In genomic region chr7:100604976-100605911, GRCh38 we compare ENCODE assay signal across 8 cellular contexts. TPM values are rescaled to one million over a fixed set of nuclear protein-coding genes. Genes with fewer than 3 reads are reported as not detected.
DNase-seq lines count a peak whose midpoint lies in the region; ATAC-seq and TF ChIP-seq lines count a peak whose summit lies in the region.

No MANE protein-coding gene starts in this region.

- no peaks in the 10 kb centered on the region for H3K36me3 Mint-ChIP-seq in activated T-helper 2 cell treated with anti-CD3 and anti-CD28 coated beads, Interferon-gamma antibody, Interleukin-2, Interleukin-4, amounts not matched to agents 10 μg/mL and 5 μg/mL and 100 μg/mL, durations not matched to agents 14 hours and 24 hours and 36 hours (ENCODE audit: low read depth)

- ATAC-seq in HG03439 (IDR thresholded peaks at IDR 0.05; ENCODE audit: unreplicated experiment): no peak
- no peak for ATAC-seq in HG03039 (IDR thresholded peaks at IDR 0.05; ENCODE audit: unreplicated experiment)

- no peaks in the 10 kb centered on the region for H3K9me3 Mint-ChIP-seq in activated T-helper 2 cell treated with anti-CD3 and anti-CD28 coated beads, Interferon-gamma antibody, Interleukin-2, Interleukin-4, amounts not matched to agents 10 μg/mL and 5 μg/mL and 100 μg/mL, durations not matched to agents 14 hours and 24 hours and 36 hours

- H3K36me3 ChIP-seq in cardiac muscle cell: no peaks in the 10 kb centered on the region

- no peak for TF ChIP-seq CTCF in cardiac muscle cell (IDR thresholded peaks at IDR 0.05; ENCODE audit: low read depth, low read length)

- H3K4me1 Mint-ChIP-seq in activated T-helper 2 cell treated with anti-CD3 and anti-CD28 coated beads, Interferon-gamma antibody, Interleukin-2, Interleukin-4, amounts not matched to agents 10 μg/mL and 5 μg/mL and 100 μg/mL, durations not matched to agents 14 hours and 24 hours and 36 hours (ENCODE audit: low read depth): peaks cover 6% of the 10 kb centered on the region

- H3K27ac ChIP-seq in cardiac muscle cell: no peak overlapping the region

- peaks cover 21% of the 10 kb centered on the region for H3K4me1 ChIP-seq in cardiac muscle cell (ENCODE audit: low read depth)

- no peaks in the 10 kb centered on the region for H3K27me3 ChIP-seq in cardiac muscle cell

- H3K27me3 Mint-ChIP-seq in activated T-helper 2 cell treated with anti-CD3 and anti-CD28 coated beads, Interferon-gamma antibody, Interleukin-2, Interleukin-4, amounts not matched to agents 10 μg/mL and 5 μg/mL and 100 μg/mL, durations not matched to agents 14 hours and 24 hours and 36 hours (ENCODE audit: low read depth): peaks cover 3% of the 10 kb centered on the region

- peak; percentile 20 to 36 for DNase-seq in activated CD4-positive, alpha-beta T cell treated with anti-CD3 and anti-CD28 coated beads for 4 hours
- DNase-seq in activated CD4-positive, alpha-beta T cell treated with anti-CD3 and anti-CD28 coated beads for 1 hour: no peak
- DNase-seq in activated T-helper 2 cell treated with anti-CD3 and anti-CD28 coated beads, Interferon-gamma antibody, Interleukin-2, Interleukin-4, amounts not matched to agents 10 μg/mL and 5 μg/mL and 100 μg/mL, durations not matched to agents 14 hours and 24 hours and 36 hours (ENCODE audit: low spot score): peak; percentile 54
- DNase-seq in cardiac muscle cell (ENCODE audit: low read depth in 1 of 2, low spot score in 1 of 2) (peak in 1 of 2 donors; percentile 51), retina (peak; percentile 65), NOMO-1 treated with dmso at 0.1 percent for 144 hours (lab: John Stamatoyannopoulos, UW; ENCODE audit: unreplicated experiment) (no peak)

- intact Hi-C loops in activated T-helper 2 cell treated with anti-CD3 and anti-CD28 coated beads, Interferon-gamma antibody, Interleukin-2, Interleukin-4, amounts not matched to agents 10 μg/mL and 5 μg/mL and 100 μg/mL, durations not matched to agents 14 hours and 24 hours and 36 hours (cut with micrococcal nuclease): loop anchor here (1.0 to 10.0 kb wide), 7 partner anchors 7 to 640 kb away; partner anchors contain the start of genes AGFG2, FBXO24, FIS1 and GNB2

- peak overlapping the region; percentile 79 for H3K4me3 Mint-ChIP-seq in activated T-helper 2 cell treated with anti-CD3 and anti-CD28 coated beads, Interferon-gamma antibody, Interleukin-2, Interleukin-4, amounts not matched to agents 10 μg/mL and 5 μg/mL and 100 μg/mL, durations not matched to agents 14 hours and 24 hours and 36 hours (ENCODE audit: low read depth)

- H3K9me3 ChIP-seq in cardiac muscle cell (ENCODE audit: low read depth): no peaks in the 10 kb centered on the region

- peak overlapping the region; percentile 59 for H3K4me3 ChIP-seq in cardiac muscle cell

- peak overlapping the region; percentile 52 for H3K27ac Mint-ChIP-seq in activated T-helper 2 cell treated with anti-CD3 and anti-CD28 coated beads, Interferon-gamma antibody, Interleukin-2, Interleukin-4, amounts not matched to agents 10 μg/mL and 5 μg/mL and 100 μg/mL, durations not matched to agents 14 hours and 24 hours and 36 hours

RNA-seq across cellular contexts. Expression of gene PCOLCE, which starts 3.1 kb away (rescaled TPM):
- 8.6 and 10.3 TPM in 2 replicates for total RNA-seq in activated T-helper 2 cell treated with anti-CD3 and anti-CD28 coated beads, Interferon-gamma antibody, Interleukin-2, Interleukin-4, amounts not matched to agents 10 μg/mL and 5 μg/mL and 100 μg/mL, durations not matched to agents 14 hours and 24 hours and 36 hours
- 43.2 and 46.3 TPM in 2 replicates for total RNA-seq in cardiac muscle cell
- polyA plus RNA-seq in cardiac muscle cell: 70.4 and 111 TPM in 2 replicates

RNA-seq across cellular contexts. Expression of gene MOSPD3, which starts 7.1 kb away (rescaled TPM):
- 14.1 TPM in 2 replicates for total RNA-seq in activated T-helper 2 cell treated with anti-CD3 and anti-CD28 coated beads, Interferon-gamma antibody, Interleukin-2, Interleukin-4, amounts not matched to agents 10 μg/mL and 5 μg/mL and 100 μg/mL, durations not matched to agents 14 hours and 24 hours and 36 hours
- 30.1 and 36.0 TPM in 2 replicates for total RNA-seq in cardiac muscle cell
- 67.8 and 83.3 TPM in 2 replicates for polyA plus RNA-seq in cardiac muscle cell

RNA-seq across cellular contexts. Expression of gene FBXO24, which starts 19.1 kb away (rescaled TPM):
- 0.37 and 0.91 TPM in 2 replicates for total RNA-seq in activated T-helper 2 cell treated with anti-CD3 and anti-CD28 coated beads, Interferon-gamma antibody, Interleukin-2, Interleukin-4, amounts not matched to agents 10 μg/mL and 5 μg/mL and 100 μg/mL, durations not matched to agents 14 hours and 24 hours and 36 hours
- 0.78 and 1.9 TPM in 2 replicates for total RNA-seq in cardiac muscle cell
- polyA plus RNA-seq in cardiac muscle cell: 2.3 and 4.1 TPM in 2 replicates

RNA-seq across cellular contexts. Expression of gene LRCH4, which starts 19.3 kb away (rescaled TPM):
- 105 and 106 TPM in 2 replicates for total RNA-seq in activated T-helper 2 cell treated with anti-CD3 and anti-CD28 coated beads, Interferon-gamma antibody, Interleukin-2, Interleukin-4, amounts not matched to agents 10 μg/mL and 5 μg/mL and 100 μg/mL, durations not matched to agents 14 hours and 24 hours and 36 hours
- total RNA-seq in cardiac muscle cell: 78.8 and 108 TPM in 2 replicates
- polyA plus RNA-seq in cardiac muscle cell: 80.9 and 103 TPM in 2 replicates

RNA-seq across cellular contexts. Expression of gene SAP25, which starts 31.5 kb away (rescaled TPM):
- 11.3 and 11.8 TPM in 2 replicates for total RNA-seq in activated T-helper 2 cell treated with anti-CD3 and anti-CD28 coated beads, Interferon-gamma antibody, Interleukin-2, Interleukin-4, amounts not matched to agents 10 μg/mL and 5 μg/mL and 100 μg/mL, durations not matched to agents 14 hours and 24 hours and 36 hours
- 1.4 and 1.5 TPM in 2 replicates for total RNA-seq in cardiac muscle cell
- 2.7 and 3.9 TPM in 2 replicates for polyA plus RNA-seq in cardiac muscle cell

Comparison
In these comparisons a context has a peak if more than half of its experiments do, and no peak if none do; other contexts are left out.
1. DNase-seq: peak in activated CD4-positive, alpha-beta T cell treated with anti-CD3 and anti-CD28 coated beads for 4 hours (2 of 2), activated T-helper 2 cell treated with anti-CD3 and anti-CD28 coated beads, Interferon-gamma antibody, Interleukin-2, Interleukin-4, amounts not matched to agents 10 μg/mL and 5 μg/mL and 100 μg/mL, durations not matched to agents 14 hours and 24 hours and 36 hours (single experiment) and retina (single experiment); none in activated CD4-positive, alpha-beta T cell treated with anti-CD3 and anti-CD28 coated beads for 1 hour (single experiment) and NOMO-1 treated with dmso at 0.1 percent for 144 hours (single experiment).